15 cellular contexts compared by ENCODE assay signal in genomic region chr4:53899544-53900274, GRCh38.
A peak's percentile ranks its signal among the peaks of the same experiment; 100 is the strongest.
DNase-seq lines count a peak whose midpoint lies in the region; ATAC-seq and TF ChIP-seq lines count a peak whose summit lies in the region.
"Had no signal": no experiment of that assay in that cellular context is flagged by ENCODE, and none has a peak within 500 bp of the region (broad histone marks: within the 10 kb centered on the region; RNA-seq: fewer than 3 reads in every experiment).

No MANE protein-coding gene starts in this region.

- H3K9me3 ChIP-seq in SJCRH30 (replicated peaks) (no peaks in the 10 kb centered on the region), muscle layer of duodenum (ENCODE audit: control insufficient read depth in 1 of 2, low read length in 2 of 2) (no peaks in the 10 kb centered on the region), vagina (no peaks in the 10 kb centered on the region), A673 (ENCODE audit: low read depth, low read length, poor library complexity, severe bottlenecking) (no peaks in the 10 kb centered on the region)
- H3K9me3 ChIP-seq: suprapubic skin had no signal

- DNase-seq in SJCRH30 (peak in 1 of 2 experiments; percentile 60), fibroblast of peridontal ligament (ENCODE audit: extremely low read depth) (peak; percentile 96), vagina (ENCODE audit: extremely low spot score in 2 of 2) (peak in 1 of 2 donors; percentile 71), A673 (ENCODE audit: low spot score) (no peak)
- no peak for DNase-seq in activated T-helper 1 cell treated with anti-CD3 and anti-CD28 coated beads, Interleukin-12 subunit alpha, Interleukin-12 subunit beta, Interleukin-2, Interleukin-4 antibody, amounts not matched to agents 30 ng/mL and 10 ng/mL and 1 ng/mL, durations not matched to agents 14 hours and 24 hours and 36 hours (ENCODE audit: low spot score)
- DNase-seq: activated CD4-positive, alpha-beta T cell treated with anti-CD3 and anti-CD28 coated beads for 4 hours; activated T-cell treated with anti-CD3 and anti-CD28 coated beads, Interleukin-2, amount 50 U/mL, for 72 hours; naive B cell; NCI-H2171 treated with DMSO at 0.1 percent for 48 hours; OCI-M1; T-helper 2 cell had no signal

- no peaks in the 10 kb centered on the region for H3K9me3 Mint-ChIP-seq in activated T-helper 1 cell treated with anti-CD3 and anti-CD28 coated beads, Interleukin-12 subunit alpha, Interleukin-12 subunit beta, Interleukin-2, Interleukin-4 antibody, amounts not matched to agents 30 ng/mL and 10 ng/mL and 1 ng/mL, durations not matched to agents 14 hours and 24 hours and 36 hours
- H3K9me3 Mint-ChIP-seq: activated T-cell treated with anti-CD3 and anti-CD28 coated beads, Interleukin-2, amount 50 U/mL, for 72 hours had no signal

- H3K4me3 Mint-ChIP-seq in activated T-helper 1 cell treated with anti-CD3 and anti-CD28 coated beads, Interleukin-12 subunit alpha, Interleukin-12 subunit beta, Interleukin-2, Interleukin-4 antibody, amounts not matched to agents 30 ng/mL and 10 ng/mL and 1 ng/mL, durations not matched to agents 14 hours and 24 hours and 36 hours: no peak overlapping the region
- H3K4me3 Mint-ChIP-seq: activated T-cell treated with anti-CD3 and anti-CD28 coated beads, Interleukin-2, amount 50 U/mL, for 72 hours; brain; naive B cell had no signal

- ATAC-seq in GM21528 (IDR thresholded peaks at IDR 0.05; ENCODE audit: low FRiP score, unreplicated experiment): no peak
- ATAC-seq: activated T-cell treated with anti-CD3 and anti-CD28 coated beads, Interleukin-2, amount 50 U/mL, for 72 hours had no signal

- peaks cover 12% of the 10 kb centered on the region for H3K27me3 Mint-ChIP-seq in activated T-helper 1 cell treated with anti-CD3 and anti-CD28 coated beads, Interleukin-12 subunit alpha, Interleukin-12 subunit beta, Interleukin-2, Interleukin-4 antibody, amounts not matched to agents 30 ng/mL and 10 ng/mL and 1 ng/mL, durations not matched to agents 14 hours and 24 hours and 36 hours (ENCODE audit: insufficient read depth)

- TF ChIP-seq CTCF in vagina (IDR thresholded peaks at IDR 0.05) (no peak), A673 (conservative IDR thresholded peaks at IDR 0.05; ENCODE audit: low read depth, low read length) (no peak)

- BruUV-seq in A673 (replicated peaks; lab: Mats Ljungman, UMichigan): no TSS peak

- intact Hi-C loops in vagina (cut with DNase I) (no loop called here), A673 (cut with micrococcal nuclease; ENCODE audit: unreplicated experiment) (loop anchor here (10.0 kb wide), 1 partner anchor 585 kb away; no protein-coding TSS in a partner anchor)
- intact Hi-C loops in activated T-helper 1 cell treated with anti-CD3 and anti-CD28 coated beads, Interleukin-12 subunit alpha, Interleukin-12 subunit beta, Interleukin-2, Interleukin-4 antibody, amounts not matched to agents 30 ng/mL and 10 ng/mL and 1 ng/mL, durations not matched to agents 14 hours and 24 hours and 36 hours (cut with micrococcal nuclease): loop anchor here (10.0 kb wide), 1 partner anchor 885 kb away; no protein-coding TSS in a partner anchor

- H3K27me3 ChIP-seq in SJCRH30 (no peaks in the 10 kb centered on the region), muscle layer of duodenum (ENCODE audit: low read depth, low read length) (no peaks in the 10 kb centered on the region), vagina (no peaks in the 10 kb centered on the region), A673 (replicated peaks; ENCODE audit: insufficient read depth, low read depth, low read length, poor library complexity) (no peaks in the 10 kb centered on the region)

- CTCF ChIA-PET in A673 (lab: Charles Lee): no interaction called here

- POLR2A ChIA-PET in A673 (lab: Charles Lee; ENCODE audit: low non-redundant PET): no interaction called here

- no peaks in the 10 kb centered on the region for H3K4me1 Mint-ChIP-seq in activated T-helper 1 cell treated with anti-CD3 and anti-CD28 coated beads, Interleukin-12 subunit alpha, Interleukin-12 subunit beta, Interleukin-2, Interleukin-4 antibody, amounts not matched to agents 30 ng/mL and 10 ng/mL and 1 ng/mL, durations not matched to agents 14 hours and 24 hours and 36 hours (ENCODE audit: low read depth)

- H3K27ac Mint-ChIP-seq in activated T-helper 1 cell treated with anti-CD3 and anti-CD28 coated beads, Interleukin-12 subunit alpha, Interleukin-12 subunit beta, Interleukin-2, Interleukin-4 antibody, amounts not matched to agents 30 ng/mL and 10 ng/mL and 1 ng/mL, durations not matched to agents 14 hours and 24 hours and 36 hours: no peak overlapping the region
- H3K27ac Mint-ChIP-seq: activated T-cell treated with anti-CD3 and anti-CD28 coated beads, Interleukin-2, amount 50 U/mL, for 72 hours had no signal

- no peak for TF ChIP-seq POLR2A in vagina (IDR thresholded peaks at IDR 0.05)

- no peaks in the 10 kb centered on the region for H3K36me3 Mint-ChIP-seq in activated T-helper 1 cell treated with anti-CD3 and anti-CD28 coated beads, Interleukin-12 subunit alpha, Interleukin-12 subunit beta, Interleukin-2, Interleukin-4 antibody, amounts not matched to agents 30 ng/mL and 10 ng/mL and 1 ng/mL, durations not matched to agents 14 hours and 24 hours and 36 hours (ENCODE audit: low read depth)
- H3K36me3 Mint-ChIP-seq: brain, naive B cell had no signal

- H3K4me1 ChIP-seq in SJCRH30 (peaks cover 23% of the 10 kb centered on the region), muscle layer of duodenum (ENCODE audit: control insufficient read depth in 1 of 2, insufficient read depth in 2 of 2, low read length in 2 of 2) (no peaks in the 10 kb centered on the region), vagina (peaks cover 7% of the 10 kb centered on the region), A673 (ENCODE audit: insufficient read depth, low read length, poor library complexity, severe bottlenecking) (no peaks in the 10 kb centered on the region)

- H3K4me3 ChIP-seq in SJCRH30 (no peak overlapping the region), muscle layer of duodenum (ENCODE audit: low read depth in 1 of 2, low read length in 2 of 2) (no peak overlapping the region), vagina (no peak overlapping the region), A673 (ENCODE audit: low read depth, low read length, poor library complexity, severe bottlenecking) (no peak overlapping the region)
- H3K4me3 ChIP-seq: suprapubic skin had no signal

- H3K27ac ChIP-seq in SJCRH30 (peak overlapping the region; percentile 4; the same call in 1 of the 2 replicates), muscle layer of duodenum (ENCODE audit: low read length) (peak overlapping the region; percentile 45), vagina (peak overlapping the region; percentile 26), A673 (ENCODE audit: low read depth, low read length, poor library complexity, severe bottlenecking) (no peak overlapping the region)
- H3K27ac ChIP-seq: suprapubic skin had no signal

- H3K36me3 ChIP-seq in SJCRH30 (no peaks in the 10 kb centered on the region), muscle layer of duodenum (ENCODE audit: control insufficient read depth in 1 of 2, insufficient read depth in 2 of 2, low read length in 2 of 2) (no peaks in the 10 kb centered on the region), vagina (no peaks in the 10 kb centered on the region), A673 (ENCODE audit: insufficient read depth, low read length, poor library complexity, severe bottlenecking) (no peaks in the 10 kb centered on the region)
- H3K36me3 ChIP-seq: suprapubic skin had no signal
